9 cellular contexts compared by ENCODE assay signal in the genomic region with DNA sequence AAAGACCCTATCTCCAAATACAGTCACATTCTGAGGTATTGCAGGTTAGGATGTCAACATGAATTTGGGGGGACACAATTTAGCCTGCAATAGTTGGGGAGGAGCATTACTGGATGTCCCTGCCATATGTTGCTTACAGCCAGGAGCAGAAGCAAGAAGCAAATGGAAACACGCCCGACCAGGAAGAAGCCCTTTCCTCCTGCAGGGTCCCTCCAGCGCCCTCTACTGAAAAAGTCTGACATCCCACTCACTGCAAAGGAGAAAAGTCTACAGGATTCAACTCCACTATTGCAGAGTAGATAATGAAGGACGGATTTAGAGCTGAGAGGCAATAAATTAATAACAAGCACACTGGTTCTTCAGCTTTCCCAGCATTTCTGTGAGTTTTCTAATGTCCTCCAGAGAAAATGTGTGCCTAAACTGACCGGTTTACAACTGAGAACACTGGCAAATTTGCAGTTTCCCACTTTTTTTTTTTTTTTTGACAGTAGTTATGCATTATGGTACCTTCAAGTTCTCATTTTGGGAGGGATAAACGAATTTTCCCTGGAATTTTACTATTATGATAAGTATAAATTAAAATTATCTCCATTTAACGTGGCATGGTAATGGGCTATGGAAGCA. TPM values are rescaled to one million over a fixed set of nuclear protein-coding genes. Genes with fewer than 3 reads are reported as not detected.
A peak's percentile ranks its signal among the peaks of the same experiment; 100 is the strongest.
DNase-seq lines count a peak whose midpoint lies in the region; ATAC-seq, FAIRE-seq and TF ChIP-seq lines count a peak whose summit lies in the region.
"Had no signal": no experiment of that assay in that cellular context is flagged by ENCODE, and none has a peak within 500 bp of the region (broad histone marks: within the 10 kb centered on the region; RNA-seq: fewer than 3 reads in every experiment).

No MANE protein-coding gene starts in this region.

- FAIRE-seq in small intestine (lab: Jason Lieb, UNC): no peak

- peak; percentile 67 for DNase-seq in CD14-positive monocyte (ENCODE audit: low spot score)
- DNase-seq in SHP77 (lab: John Stamatoyannopoulos, UW): peak; percentile 57 to 73
- peak; percentile 54 for DNase-seq in glomerular visceral epithelial cell (ENCODE audit: extremely low spot score)
- peak; percentile 90 for DNase-seq in small intestine

- H2AFZ ChIP-seq in Loucy (ENCODE audit: low read length): peak overlapping the region; percentile 72

- peak; percentile 51 for ATAC-seq in GM19463 (IDR thresholded peaks at IDR 0.05; ENCODE audit: unreplicated experiment)
- peak; percentile 81 for ATAC-seq in activated T-helper 17 cell treated with anti-CD3 and anti-CD28 coated beads, Interleukin-2, amount 50 U/mL, for 72 hours (replicated peaks)
- ATAC-seq in GM19452 (IDR thresholded peaks at IDR 0.05; ENCODE audit: unreplicated experiment): no peak

- H3K4me3 Mint-ChIP-seq in CD14-positive monocyte: no peak overlapping the region
- no peak overlapping the region for H3K4me3 Mint-ChIP-seq in activated T-helper 17 cell treated with anti-CD3 and anti-CD28 coated beads, Interleukin-2, amount 50 U/mL, for 72 hours
- H3K4me3 Mint-ChIP-seq: stimulated activated naive CD8-positive, alpha-beta T cell treated with anti-CD3 and anti-CD28 coated beads, Interleukin-15, Interleukin-2, amounts not matched to agents 100 ng/mL and 50 ng/mL, for 24 hours had no signal

- H3K9me3 Mint-ChIP-seq in CD14-positive monocyte: no peaks in the 10 kb centered on the region
- no peaks in the 10 kb centered on the region for H3K9me3 Mint-ChIP-seq in activated T-helper 17 cell treated with anti-CD3 and anti-CD28 coated beads, Interleukin-2, amount 50 U/mL, for 72 hours
- H3K9me3 Mint-ChIP-seq: stimulated activated naive CD8-positive, alpha-beta T cell treated with anti-CD3 and anti-CD28 coated beads, Interleukin-15, Interleukin-2, amounts not matched to agents 100 ng/mL and 50 ng/mL, for 24 hours had no signal

- H3K36me3 Mint-ChIP-seq in CD14-positive monocyte: peaks cover 5 to 7% of the 10 kb centered on the region in 2 donors
- no peaks in the 10 kb centered on the region for H3K36me3 Mint-ChIP-seq in activated T-helper 17 cell treated with anti-CD3 and anti-CD28 coated beads, Interleukin-2, amount 50 U/mL, for 72 hours (ENCODE audit: low read depth)

- no peaks in the 10 kb centered on the region for H3F3A ChIP-seq in Loucy (ENCODE audit: low read depth)

- H3K27me3 ChIP-seq in Loucy (ENCODE audit: insufficient read depth, low read length, poor library complexity, severe bottlenecking): no peaks in the 10 kb centered on the region
- H3K27me3 ChIP-seq in small intestine (ENCODE audit: control insufficient read depth in 2 of 2, insufficient read depth in 2 of 2, low read length in 2 of 2): no peaks in the 10 kb centered on the region

- H3K9me3 ChIP-seq in Loucy (ENCODE audit: insufficient read depth, low read depth, low read length): no peaks in the 10 kb centered on the region
- H3K9me3 ChIP-seq in small intestine (ENCODE audit: control insufficient read depth, low read depth): no peaks in the 10 kb centered on the region

- peaks cover 53% of the 10 kb centered on the region for H3K4me1 Mint-ChIP-seq in CD14-positive monocyte
- peaks cover 6% of the 10 kb centered on the region for H3K4me1 Mint-ChIP-seq in activated T-helper 17 cell treated with anti-CD3 and anti-CD28 coated beads, Interleukin-2, amount 50 U/mL, for 72 hours

- WGBS in small intestine, 3 donors: 19 to 29% (median 20%) methylated on average over 7 of the region's 7 CpGs

- H3K4me1 ChIP-seq in Loucy (ENCODE audit: insufficient read depth, low read length, poor library complexity, severe bottlenecking) (peaks cover 6% of the 10 kb centered on the region), small intestine (ENCODE audit: control insufficient read depth in 2 of 2, insufficient read depth in 1 of 2, low read depth in 1 of 2, low read length in 1 of 2) (peaks cover 2 to 7% of the 10 kb centered on the region in 2 donors)

- peak overlapping the region; percentile 41 for H3K9ac ChIP-seq in Loucy (ENCODE audit: low read depth, low read length, poor library complexity, severe bottlenecking)

- H3K27ac ChIP-seq in small intestine (ENCODE audit: low read depth in 1 of 2, low read length in 1 of 2): no peak overlapping the region

- peak; percentile 78 for TF ChIP-seq CTCF in CD14-positive monocyte (IDR thresholded peaks at IDR 0.05)
- TF ChIP-seq CTCF in Loucy (conservative IDR thresholded peaks at IDR 0.05; ENCODE audit: low read length): peak; percentile 97

- intact Hi-C loops in CD14-positive monocyte (cut with micrococcal nuclease): loop anchor here in 1 of 2 donors (5.0 to 10.0 kb wide), 2 partner anchors 41 to 178 kb away; no protein-coding TSS in a partner anchor

- no peak overlapping the region for H3K4me3 ChIP-seq in Loucy (ENCODE audit: low read length, poor library complexity, severe bottlenecking)
- no peak overlapping the region for H3K4me3 ChIP-seq in small intestine (ENCODE audit: low read depth in 1 of 2, low read length in 2 of 2)

- H3K4me2 ChIP-seq in Loucy (ENCODE audit: low read depth, low read length, poor library complexity, severe bottlenecking): peak overlapping the region; percentile 9

- H3K27me3 Mint-ChIP-seq in CD14-positive monocyte (ENCODE audit: low read depth in 3 of 3): no peaks in the 10 kb centered on the region
- no peaks in the 10 kb centered on the region for H3K27me3 Mint-ChIP-seq in activated T-helper 17 cell treated with anti-CD3 and anti-CD28 coated beads, Interleukin-2, amount 50 U/mL, for 72 hours
- H3K27me3 Mint-ChIP-seq: stimulated activated naive CD8-positive, alpha-beta T cell treated with anti-CD3 and anti-CD28 coated beads, Interleukin-15, Interleukin-2, amounts not matched to agents 100 ng/mL and 50 ng/mL, for 24 hours had no signal

- no peaks in the 10 kb centered on the region for H3K9me2 ChIP-seq in Loucy (replicated peaks; ENCODE audit: low read depth, low read length)

- H3K27ac Mint-ChIP-seq in CD14-positive monocyte: peak overlapping the region in 2 of 7 donors; percentile 78 to 79
- H3K27ac Mint-ChIP-seq in activated T-helper 17 cell treated with anti-CD3 and anti-CD28 coated beads, Interleukin-2, amount 50 U/mL, for 72 hours: no peak overlapping the region
- H3K27ac Mint-ChIP-seq: stimulated activated naive CD8-positive, alpha-beta T cell treated with anti-CD3 and anti-CD28 coated beads, Interleukin-15, Interleukin-2, amounts not matched to agents 100 ng/mL and 50 ng/mL, for 24 hours had no signal

- H4K20me1 ChIP-seq in Loucy (ENCODE audit: insufficient read depth, low read length, poor library complexity, severe bottlenecking): no peaks in the 10 kb centered on the region

- H3K79me2 ChIP-seq in Loucy (ENCODE audit: insufficient read depth, low read length): no peaks in the 10 kb centered on the region

- no peaks in the 10 kb centered on the region for H3K36me3 ChIP-seq in Loucy (ENCODE audit: insufficient read depth, low read length)
- H3K36me3 ChIP-seq in small intestine (ENCODE audit: control insufficient read depth in 2 of 2, insufficient read depth in 2 of 2, low read length in 2 of 2): no peaks in the 10 kb centered on the region

RNA-seq across cellular contexts. Expression of a gene that starts 31.7 kb away (rescaled TPM):
- polyA plus RNA-seq in CD14-positive monocyte: 10 to 100 TPM; 40.7 to 48.6 TPM
- 10 to 100 TPM in 1 of 2 donors, 1 to 10 TPM in 1; 7.5 to 12.7 TPM for total RNA-seq in activated T-helper 17 cell treated with anti-CD3 and anti-CD28 coated beads, Interleukin-2, amount 50 U/mL, for 72 hours
- polyA plus RNA-seq in small intestine: 10 to 100 TPM in 1 of 3 donors, 1 to 10 TPM in 2; 6.3 to 21.7 (median 7.0) TPM
